Comparison of ENCODE assay signal across 8 cellular contexts in genomic region chr6:169252805-169253189, GRCh38. TPM values are rescaled to one million over a fixed set of nuclear protein-coding genes. Genes with fewer than 3 reads are reported as not detected.
A peak's percentile ranks its signal among the peaks of the same experiment; 100 is the strongest.
DNase-seq lines count a peak whose midpoint lies in the region; ATAC-seq and TF ChIP-seq lines count a peak whose summit lies in the region.

No MANE protein-coding gene starts in this region.

- TF ChIP-seq POLR2A in vagina (IDR thresholded peaks at IDR 0.05) = no peak

- H3K27me3 ChIP-seq in heart right ventricle = peaks cover 0 to 80% (median 61%) of the 10 kb centered on the region in 7 donors
- H3K27me3 ChIP-seq in muscle layer of colon (ENCODE audit: control insufficient read depth in 1 of 2, insufficient read depth in 2 of 2, low read length in 2 of 2) = peaks cover 0 to 7% of the 10 kb centered on the region in 2 donors
- H3K27me3 ChIP-seq in vagina = no peaks in the 10 kb centered on the region

- H3K36me3 Mint-ChIP-seq in effector memory CD8-positive, alpha-beta T cell (ENCODE audit: insufficient read depth) = no peaks in the 10 kb centered on the region

- H3K9me3 ChIP-seq in heart right ventricle (peaks cover 0 to 5% (median 0%) of the 10 kb centered on the region in 11 donors), muscle layer of colon (ENCODE audit: low read length) (no peaks in the 10 kb centered on the region), vagina (no peaks in the 10 kb centered on the region)

- no peak overlapping the region for H3K27ac Mint-ChIP-seq in effector memory CD8-positive, alpha-beta T cell

- H3K4me1 Mint-ChIP-seq in effector memory CD8-positive, alpha-beta T cell (ENCODE audit: low read depth in 2 of 2) = peaks cover 10 to 22% of the 10 kb centered on the region in 2 donors

- H3K27ac ChIP-seq in heart right ventricle (peak overlapping the region in 7 of 10 donors; percentile 9 to 79 (median 59)), muscle layer of colon (ENCODE audit: low read depth, low read length) (no peak overlapping the region), vagina (peak overlapping the region; percentile 87)

- no peak for DNase-seq in heart right ventricle
- DNase-seq in cardiac septum (ENCODE audit: low spot score) = no peak
- no peak for DNase-seq in effector memory CD8-positive, alpha-beta T cell
- no peak for DNase-seq in vagina (ENCODE audit: extremely low spot score in 2 of 2)
- DNase-seq in activated gamma-delta T cell treated with Interleukin-2 at 50 U/mL for 16 hours = no peak
- DNase-seq in activated naive CD4-positive, alpha-beta T cell treated with Interleukin-2 at 50 U/mL for 16 hours = no peak
- no peak for DNase-seq in activated CD4-positive, CD25-positive, alpha-beta regulatory T cell (lab: John Stamatoyannopoulos, UW)

- peaks cover 0 to 3% of the 10 kb centered on the region in 2 donors for H3K9me3 Mint-ChIP-seq in effector memory CD8-positive, alpha-beta T cell

- peaks cover 0 to 24% (median 11%) of the 10 kb centered on the region in 9 donors for H3K4me1 ChIP-seq in heart right ventricle
- H3K4me1 ChIP-seq in muscle layer of colon (ENCODE audit: insufficient read depth, low read length) = no peaks in the 10 kb centered on the region
- peaks cover 24% of the 10 kb centered on the region for H3K4me1 ChIP-seq in vagina

- 3 to 11% methylated on average over 6 of the region's 6 CpGs for WGBS in heart right ventricle, 2 donors

- peak overlapping the region in 9 of 10 donors; percentile 32 to 58 (median 51) for H3K4me3 ChIP-seq in heart right ventricle
- H3K4me3 ChIP-seq in muscle layer of colon (ENCODE audit: low read depth in 1 of 2, low read length in 2 of 2) = peak overlapping the region; percentile 50 to 51
- peak overlapping the region; percentile 51 to 52 for H3K4me3 ChIP-seq in vagina

- peak overlapping the region; percentile 44 to 61 for H3K4me3 Mint-ChIP-seq in effector memory CD8-positive, alpha-beta T cell

- no peak for ATAC-seq in heart right ventricle
- no peak for ATAC-seq in effector memory CD8-positive, alpha-beta T cell (replicated peaks)

- peaks cover 66 to 75% of the 10 kb centered on the region in 2 donors for H3K27me3 Mint-ChIP-seq in effector memory CD8-positive, alpha-beta T cell

- TF ChIP-seq CTCF in heart right ventricle (IDR thresholded peaks at IDR 0.05) (no peak), vagina (IDR thresholded peaks at IDR 0.05) (no peak)

- no peak overlapping the region for H3K9ac ChIP-seq in muscle layer of colon (ENCODE audit: low read length)

- H3K36me3 ChIP-seq in heart right ventricle = peaks cover 0 to 17% (median under 1%) of the 10 kb centered on the region in 9 donors
- peaks cover 4% of the 10 kb centered on the region for H3K36me3 ChIP-seq in muscle layer of colon (ENCODE audit: insufficient read depth, low read length)
- H3K36me3 ChIP-seq in vagina = peaks cover 0 to 14% of the 10 kb centered on the region in 2 donors

- intact Hi-C loops in heart right ventricle (cut with DNase I) = no loop called here
- intact Hi-C loops in cardiac septum (cut with DNase I) = no loop called here
- intact Hi-C loops in vagina (cut with DNase I) = no loop called here

RNA-seq across cellular contexts. Expression of gene THBS2, which starts 0.8 kb away (rescaled TPM):
- total RNA-seq in heart right ventricle (10 to 100 TPM in 5 of 10 donors, 1 to 10 TPM in 5; 6.0 to 45.9 (median 10.7) TPM), cardiac septum (28.8 TPM), vagina (86.4 TPM)
- polyA plus RNA-seq in heart right ventricle = 10 to 100 TPM in 1 of 2 donors, 1 to 10 TPM in 1; 5.2 to 13.6 TPM
